Comparison of ENCODE assay signal across 16 cellular contexts in genomic region chr17:2081564-2081963, GRCh38. TPM values are rescaled to one million over a fixed set of nuclear protein-coding genes. Genes with fewer than 3 reads are reported as not detected.
DNase-seq lines count a peak whose midpoint lies in the region; ATAC-seq and TF ChIP-seq lines count a peak whose summit lies in the region.
"Had no signal": no experiment of that assay in that cellular context is flagged by ENCODE, and none has a peak within 500 bp of the region (broad histone marks: within the 10 kb centered on the region; RNA-seq: fewer than 3 reads in every experiment).

No MANE protein-coding gene starts in this region.

- H3K27me3 ChIP-seq in AG04450 (ENCODE audit: control insufficient read depth, insufficient read depth, low read length), result no peaks in the 10 kb centered on the region
- no peaks in the 10 kb centered on the region for H3K27me3 ChIP-seq in mucosa of rectum (ENCODE audit: control insufficient read depth in 2 of 2, insufficient read depth in 2 of 2, low read length in 2 of 2)
- H3K27me3 ChIP-seq: dorsolateral prefrontal cortex, MG63 had no signal

- H3K36me3 ChIP-seq in mucosa of rectum (ENCODE audit: control insufficient read depth in 2 of 2, insufficient read depth in 2 of 2, low read length in 2 of 2), result peaks cover 21 to 32% of the 10 kb centered on the region in 2 donors
- H3K36me3 ChIP-seq: MG63 had no signal

- peaks cover 1% of the 10 kb centered on the region; the same call in 1 of the 2 replicates for H3K27me3 Mint-ChIP-seq in HFFc6 (ENCODE audit: insufficient read depth)
- no peaks in the 10 kb centered on the region for H3K27me3 Mint-ChIP-seq in MCF 10A (ENCODE audit: insufficient read depth, unreplicated experiment)
- H3K27me3 Mint-ChIP-seq: activated B cell treated with CpG ODN at 0.5 μM for 24 hours; activated naive CD4-positive, alpha-beta T cell treated with anti-CD3 and anti-CD28 coated beads, Interleukin-2, amount 50 U/mL, for 24 hours; CD4-positive, CD25-positive, alpha-beta regulatory T cell had no signal

- no peak for ATAC-seq in HG03565 (IDR thresholded peaks at IDR 0.05; ENCODE audit: unreplicated experiment)
- ATAC-seq: Right ventricle myocardium inferior had no signal

- H3K27ac ChIP-seq in AG04450 (ENCODE audit: low read depth, low read length) (peak overlapping the region; percentile 75), mucosa of rectum (ENCODE audit: low read depth in 2 of 2, low read length in 2 of 2) (peak overlapping the region; percentile 1 to 97)

- H3K9ac ChIP-seq in mucosa of rectum (ENCODE audit: low read depth in 1 of 2, low read length in 2 of 2), result no peak overlapping the region

- BruUV-seq in MCF 10A (replicated peaks; lab: Mats Ljungman, UMichigan), result no TSS peak

- DNase-seq in AG04450 (ENCODE audit: low read depth, low spot score) (no peak), HFFc6 (peak; percentile 71), MCF 10A (ENCODE audit: unreplicated experiment) (peak; percentile 26), SKM-1 treated with dmso at 0.1 percent for 144 hours (lab: John Stamatoyannopoulos, UW; ENCODE audit: unreplicated experiment) (no peak), HEK293T (ENCODE audit: extremely low spot score) (no peak), NCI-H2081 (lab: John Stamatoyannopoulos, UW) (no peak)
- DNase-seq: activated B cell treated with CpG ODN at 0.5 μM for 24 hours; CD4-positive, CD25-positive, alpha-beta regulatory T cell; hippocampal formation; MG63; midbrain had no signal

- no peak overlapping the region for H3K4me3 ChIP-seq in AG04450 (ENCODE audit: low read depth, low read length)
- H3K4me3 ChIP-seq in mucosa of rectum (ENCODE audit: low read length in 2 of 2), result no peak overlapping the region
- H3K4me3 ChIP-seq: dorsolateral prefrontal cortex, MG63 had no signal

- H3K4me3 Mint-ChIP-seq in HFFc6 (peak overlapping the region; percentile 60), MCF 10A (ENCODE audit: unreplicated experiment) (no peak overlapping the region)
- H3K4me3 Mint-ChIP-seq: activated B cell treated with CpG ODN at 0.5 μM for 24 hours; activated naive CD4-positive, alpha-beta T cell treated with anti-CD3 and anti-CD28 coated beads, Interleukin-2, amount 50 U/mL, for 24 hours; CD4-positive, CD25-positive, alpha-beta regulatory T cell had no signal

- H3K36me3 Mint-ChIP-seq in HFFc6 (ENCODE audit: low read depth), result peaks cover 46% of the 10 kb centered on the region
- peaks cover 36% of the 10 kb centered on the region for H3K36me3 Mint-ChIP-seq in MCF 10A (ENCODE audit: insufficient read depth, unreplicated experiment)

- intact Hi-C loops in MCF 10A (cut with micrococcal nuclease), result no loop called here

- POLR2A ChIA-PET in AG04450 (lab: Yijun Ruan, JAX) (interaction anchor here (1.6 to 2.1 kb wide), 3 partner anchors 9 to 15 kb away, joined by 5 to 11 read pairs (median 11); no protein-coding TSS in a partner anchor), MCF 10A (lab: Yijun Ruan, JAX) (no interaction called here), HEK293T (lab: Yijun Ruan, JAX) (interaction anchor here (1.1 kb wide), 1 partner anchor 90 kb away, joined by 3 read pairs; no protein-coding TSS in a partner anchor)

- H3K4me1 Mint-ChIP-seq in HFFc6 (ENCODE audit: low read depth) (peaks cover 79% of the 10 kb centered on the region), MCF 10A (ENCODE audit: insufficient read depth, unreplicated experiment) (peaks cover 21% of the 10 kb centered on the region)

- H3K27ac Mint-ChIP-seq in HFFc6, result peak overlapping the region; percentile 94
- H3K27ac Mint-ChIP-seq in MCF 10A (ENCODE audit: low read depth, unreplicated experiment), result no peak overlapping the region
- H3K27ac Mint-ChIP-seq: activated B cell treated with CpG ODN at 0.5 μM for 24 hours; activated naive CD4-positive, alpha-beta T cell treated with anti-CD3 and anti-CD28 coated beads, Interleukin-2, amount 50 U/mL, for 24 hours; CD4-positive, CD25-positive, alpha-beta regulatory T cell had no signal

- TF ChIP-seq CTCF in AG04450 (IDR thresholded peaks at IDR 0.05; ENCODE audit: low read depth, low read length) (no peak), HFFc6 (IDR thresholded peaks at IDR 0.05) (no peak), MCF 10A (IDR thresholded peaks at IDR 0.05; ENCODE audit: unreplicated experiment) (no peak)

- H3K4me1 ChIP-seq in mucosa of rectum (ENCODE audit: control insufficient read depth in 2 of 2, insufficient read depth in 2 of 2, low read length in 2 of 2), result peaks cover 37 to 41% of the 10 kb centered on the region in 2 donors

- H3K9me3 Mint-ChIP-seq in HFFc6 (no peaks in the 10 kb centered on the region), MCF 10A (ENCODE audit: unreplicated experiment) (no peaks in the 10 kb centered on the region)
- H3K9me3 Mint-ChIP-seq: activated B cell treated with CpG ODN at 0.5 μM for 24 hours; activated naive CD4-positive, alpha-beta T cell treated with anti-CD3 and anti-CD28 coated beads, Interleukin-2, amount 50 U/mL, for 24 hours; CD4-positive, CD25-positive, alpha-beta regulatory T cell had no signal

- H3K9me3 ChIP-seq in AG04450 (ENCODE audit: control insufficient read depth, insufficient read depth, low read length), result no peaks in the 10 kb centered on the region
- H3K9me3 ChIP-seq in mucosa of rectum (ENCODE audit: control insufficient read depth in 2 of 2, low read length in 2 of 2), result no peaks in the 10 kb centered on the region
- H3K9me3 ChIP-seq: MG63 had no signal

- CTCF ChIA-PET in AG04450 (lab: Charles Lee), result interaction anchor here (0.6 to 1.8 kb wide), 5 partner anchors 9 to 163 kb away, joined by 3 to 6 read pairs (median 6); no protein-coding TSS in a partner anchor
- CTCF ChIA-PET in MCF 10A (lab: Yijun Ruan, JAX), result interaction anchor here (1.2 to 2.0 kb wide), 3 partner anchors 9 to 27 kb away, joined by 3 to 7 read pairs (median 6); partner anchors contain the start of gene HIC1
- CTCF ChIA-PET in HEK293T (lab: Yijun Ruan, JAX), result no interaction called here

TF ChIP-seq in HEK293T, 16 proteins besides CTCF, POLR2A, EP300 and RAD21:
- no peak for TF ChIP-seq ARNT (IDR thresholded peaks at IDR 0.05)
- no peak for TF ChIP-seq SUZ12 (IDR thresholded peaks at IDR 0.05)
- TF ChIP-seq FOXK2 (IDR thresholded peaks at IDR 0.05), result no peak
- no peak for TF ChIP-seq L3MBTL2 (conservative IDR thresholded peaks at IDR 0.05)
- no peak for TF ChIP-seq LEF1 (IDR thresholded peaks at IDR 0.05; ENCODE audit: borderline replicate concordance)
- TF ChIP-seq FOXA1 (IDR thresholded peaks at IDR 0.05), result no peak
- no peak for TF ChIP-seq BHLHE40 (IDR thresholded peaks at IDR 0.05; ENCODE audit: borderline replicate concordance)
- no peak for TF ChIP-seq NFRKB (IDR thresholded peaks at IDR 0.05)
- TF ChIP-seq SP1 (IDR thresholded peaks at IDR 0.05), result no peak
- TF ChIP-seq HDGF (IDR thresholded peaks at IDR 0.05; ENCODE audit: borderline replicate concordance), result no peak
- no peak for TF ChIP-seq TARDBP (IDR thresholded peaks at IDR 0.05)
- TF ChIP-seq ELF4 (IDR thresholded peaks at IDR 0.05), result no peak
- no peak for TF ChIP-seq FOXM1 (IDR thresholded peaks at IDR 0.05; ENCODE audit: borderline replicate concordance)

RNA-seq across cellular contexts. Expression of gene HIC1, which starts 26.7 kb away (rescaled TPM):
- 12.7 and 14.4 TPM in 2 replicates for polyA plus RNA-seq in AG04450 (2011; rRNA removed)
- 13.7 and 15.8 TPM in 2 replicates for polyA minus RNA-seq in AG04450 (2011; rRNA and poly(A)+ RNA removed)
- total RNA-seq in HFFc6 (2021; fragmentation: NEBNext Ultra II Directional; extraction: Animal tissue kit (Norgen Biotek cat#: 25700)), result 10 to 100 TPM; 42.7 to 51.9 (median 48.0) TPM
- total RNA-seq in MCF 10A (2022), result 0.59 and 1.0 TPM in 2 replicates

RNA-seq across cellular contexts. Expression of gene OVCA2, which starts 39.7 kb away (rescaled TPM):
- polyA plus RNA-seq in AG04450 (2011; rRNA removed), result 38.0 and 45.0 TPM in 2 replicates
- 16.8 and 18.1 TPM in 2 replicates for polyA minus RNA-seq in AG04450 (2011; rRNA and poly(A)+ RNA removed)
- total RNA-seq in HFFc6 (2021; fragmentation: NEBNext Ultra II Directional; extraction: Animal tissue kit (Norgen Biotek cat#: 25700)), result 10 to 100 TPM; 39.5 to 44.3 (median 41.7) TPM
- 28.8 and 33.5 TPM in 2 replicates for total RNA-seq in MCF 10A (2022)

RNA-seq across cellular contexts. Expression of gene DPH1, which starts 51.6 kb away (rescaled TPM):
- polyA plus RNA-seq in AG04450 (2011; rRNA removed), result 25.3 and 29.9 TPM in 2 replicates
- 27.5 and 45.4 TPM in 2 replicates for polyA minus RNA-seq in AG04450 (2011; rRNA and poly(A)+ RNA removed)
- 10 to 100 TPM; 65.9 to 81.6 (median 71.8) TPM for total RNA-seq in HFFc6 (2021; fragmentation: NEBNext Ultra II Directional; extraction: Animal tissue kit (Norgen Biotek cat#: 25700))
- 29.7 and 45.2 TPM in 2 replicates for total RNA-seq in MCF 10A (2022)

RNA-seq across cellular contexts. Expression of gene RTN4RL1, which starts 56.4 kb away (rescaled TPM):
- polyA plus RNA-seq in AG04450 (2011; rRNA removed), result 0.02 and 0.04 TPM in 2 replicates
- polyA minus RNA-seq in AG04450 (2011; rRNA and poly(A)+ RNA removed), result not detected in 2 replicates
- total RNA-seq in HFFc6 (2021; fragmentation: NEBNext Ultra II Directional; extraction: Animal tissue kit (Norgen Biotek cat#: 25700)), result under 1 TPM; 0.33 to 0.60 (median 0.39) TPM
- total RNA-seq in MCF 10A (2022), result 2.9 and 3.6 TPM in 2 replicates
- total RNA-seq: activated B cell treated with CpG ODN at 0.5 μM for 24 hours had no signal

Comparison
In these comparisons a context has a peak if more than half of its experiments do, and no peak if none do; other contexts are left out.
1. DNase-seq: peak in HFFc6 (single experiment) and MCF 10A (single experiment); none in AG04450 (single experiment), SKM-1 treated with dmso at 0.1 percent for 144 hours (single experiment), HEK293T (single experiment) and NCI-H2081 (0 of 2).
2. RNA of gene HIC1, which starts 26.7 kb away (total RNA-seq): 42.7 to 51.9 TPM in HFFc6; 0.59 to 1.0 TPM in MCF 10A; every median in the first group is over 10 times any median in the second.